ENCODE assay signal across 15 cellular contexts in the genomic region with DNA sequence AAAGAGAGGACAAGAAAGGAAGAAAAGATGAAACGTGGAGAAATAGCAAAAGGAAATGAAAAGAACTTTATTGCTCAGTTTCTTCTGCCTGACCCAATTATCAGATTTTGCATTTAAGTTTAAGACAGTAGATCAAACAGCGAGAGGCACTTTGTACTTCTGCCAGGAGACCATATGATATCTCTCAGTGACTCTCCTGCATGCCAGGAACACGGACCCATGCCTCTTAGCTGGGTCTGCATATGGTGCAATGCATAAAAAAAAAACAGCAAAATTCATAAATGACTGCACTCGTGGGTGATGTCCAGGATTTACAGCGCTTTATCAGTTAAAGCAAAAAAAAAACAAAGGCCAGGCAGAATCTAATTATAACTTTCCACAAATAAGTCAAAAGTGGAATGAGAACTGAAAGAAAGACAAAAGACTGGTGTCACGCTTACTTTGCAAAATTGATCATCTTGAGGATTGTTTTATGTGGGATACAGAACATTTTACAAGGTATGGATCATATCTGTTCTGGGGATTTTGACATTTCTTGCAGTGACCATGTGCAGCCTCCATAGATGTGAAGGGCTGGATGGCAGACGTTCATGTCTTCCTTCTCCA.
DNase-seq lines count a peak whose midpoint lies in the region; ATAC-seq lines count a peak whose summit lies in the region.
"Had no signal": no experiment of that assay in that cellular context is flagged by ENCODE, and none has a peak within 500 bp of the region (broad histone marks: within the 10 kb centered on the region; RNA-seq: fewer than 3 reads in every experiment).

No MANE protein-coding gene starts in this region.

- H3K9me3 Mint-ChIP-seq in activated T-cell treated with anti-CD3 and anti-CD28 coated beads, Interleukin-2, amount 50 U/mL, for 72 hours, result no peaks in the 10 kb centered on the region
- no peaks in the 10 kb centered on the region for H3K9me3 Mint-ChIP-seq in activated naive CD8-positive, alpha-beta T cell treated with anti-CD3 and anti-CD28 coated beads, Interleukin-2, amount 10 ng/mL, durations not matched to agents 7 days and 5 days
- H3K9me3 Mint-ChIP-seq in stimulated activated memory B cell treated with anti-CD40 and anti-IgM and Interleukin-4, amounts not matched to agents 10 μg/mL and 1 μg/mL and 100 μg/mL, for 72 hours, result no peaks in the 10 kb centered on the region

- peak overlapping the region; percentile 88 to 89 for H3K4me3 Mint-ChIP-seq in activated T-cell treated with anti-CD3 and anti-CD28 coated beads, Interleukin-2, amount 50 U/mL, for 72 hours
- peak overlapping the region; percentile 57 for H3K4me3 Mint-ChIP-seq in activated naive CD8-positive, alpha-beta T cell treated with anti-CD3 and anti-CD28 coated beads, Interleukin-2, amount 10 ng/mL, durations not matched to agents 7 days and 5 days
- peak overlapping the region; percentile 44 for H3K4me3 Mint-ChIP-seq in stimulated activated memory B cell treated with anti-CD40 and anti-IgM and Interleukin-4, amounts not matched to agents 10 μg/mL and 1 μg/mL and 100 μg/mL, for 72 hours

- no peaks in the 10 kb centered on the region for H3K9me3 ChIP-seq in KOPT-K1 (ENCODE audit: insufficient read depth, low read length, poor library complexity, severe bottlenecking)

- POLR2A ChIA-PET in activated naive CD8-positive, alpha-beta T cell treated with anti-CD3 and anti-CD28 coated beads, Interleukin-2, amount 10 ng/mL, durations not matched to agents 7 days and 5 days (lab: Charles Lee), result no interaction called here

- H3K27ac Mint-ChIP-seq in activated T-cell treated with anti-CD3 and anti-CD28 coated beads, Interleukin-2, amount 50 U/mL, for 72 hours, result peak overlapping the region; percentile 96
- H3K27ac Mint-ChIP-seq in activated naive CD8-positive, alpha-beta T cell treated with anti-CD3 and anti-CD28 coated beads, Interleukin-2, amount 10 ng/mL, durations not matched to agents 7 days and 5 days, result peak overlapping the region; percentile 9
- H3K27ac Mint-ChIP-seq in stimulated activated memory B cell treated with anti-CD40 and anti-IgM and Interleukin-4, amounts not matched to agents 10 μg/mL and 1 μg/mL and 100 μg/mL, for 72 hours, result peak overlapping the region; percentile 92

- peaks cover 2% of the 10 kb centered on the region in 2 donors for H3K36me3 Mint-ChIP-seq in activated T-cell treated with anti-CD3 and anti-CD28 coated beads, Interleukin-2, amount 50 U/mL, for 72 hours (ENCODE audit: insufficient read depth in 2 of 2)
- peaks cover 2% of the 10 kb centered on the region for H3K36me3 Mint-ChIP-seq in activated naive CD8-positive, alpha-beta T cell treated with anti-CD3 and anti-CD28 coated beads, Interleukin-2, amount 10 ng/mL, durations not matched to agents 7 days and 5 days
- peaks cover 44% of the 10 kb centered on the region for H3K36me3 Mint-ChIP-seq in stimulated activated memory B cell treated with anti-CD40 and anti-IgM and Interleukin-4, amounts not matched to agents 10 μg/mL and 1 μg/mL and 100 μg/mL, for 72 hours

- H3K36me3 ChIP-seq in KOPT-K1 (ENCODE audit: insufficient read depth, low read length), result peaks cover 49% of the 10 kb centered on the region

- peaks cover 96% of the 10 kb centered on the region for H3K4me1 Mint-ChIP-seq in activated T-cell treated with anti-CD3 and anti-CD28 coated beads, Interleukin-2, amount 50 U/mL, for 72 hours (ENCODE audit: low read depth)
- peaks cover 46% of the 10 kb centered on the region for H3K4me1 Mint-ChIP-seq in activated naive CD8-positive, alpha-beta T cell treated with anti-CD3 and anti-CD28 coated beads, Interleukin-2, amount 10 ng/mL, durations not matched to agents 7 days and 5 days
- peaks cover 70% of the 10 kb centered on the region for H3K4me1 Mint-ChIP-seq in stimulated activated memory B cell treated with anti-CD40 and anti-IgM and Interleukin-4, amounts not matched to agents 10 μg/mL and 1 μg/mL and 100 μg/mL, for 72 hours

- peak in 1 of 2 donors; percentile 6 for ATAC-seq in activated T-cell treated with anti-CD3 and anti-CD28 coated beads, Interleukin-2, amount 50 U/mL, for 72 hours (replicated peaks in 1 of 2)
- no peak for ATAC-seq in activated naive CD8-positive, alpha-beta T cell treated with anti-CD3 and anti-CD28 coated beads, Interleukin-2, amount 10 ng/mL, durations not matched to agents 7 days and 5 days (ENCODE audit: low read depth)
- ATAC-seq in stimulated activated memory B cell treated with anti-CD40 and anti-IgM and Interleukin-4, amounts not matched to agents 10 μg/mL and 1 μg/mL and 100 μg/mL, for 72 hours, result no peak

- H3K27me3 Mint-ChIP-seq in activated T-cell treated with anti-CD3 and anti-CD28 coated beads, Interleukin-2, amount 50 U/mL, for 72 hours (ENCODE audit: low read depth), result peaks cover 5% of the 10 kb centered on the region
- H3K27me3 Mint-ChIP-seq in activated naive CD8-positive, alpha-beta T cell treated with anti-CD3 and anti-CD28 coated beads, Interleukin-2, amount 10 ng/mL, durations not matched to agents 7 days and 5 days, result peaks cover 43% of the 10 kb centered on the region
- no peaks in the 10 kb centered on the region for H3K27me3 Mint-ChIP-seq in stimulated activated memory B cell treated with anti-CD40 and anti-IgM and Interleukin-4, amounts not matched to agents 10 μg/mL and 1 μg/mL and 100 μg/mL, for 72 hours

- H3K27ac ChIP-seq in KOPT-K1 (ENCODE audit: low read depth, low read length, poor library complexity, severe bottlenecking), result peak overlapping the region; percentile 63
- H3K27ac ChIP-seq: epithelial cell of prostate, parathyroid adenoma had no signal

- DNase-seq in activated T-cell treated with anti-CD3 and anti-CD28 coated beads, Interleukin-2, amount 50 U/mL, for 72 hours, result no peak
- no peak for DNase-seq in activated T-cell treated with anti-CD3 and anti-CD28 coated beads, Interleukin-2, amount 50 U/mL, for 48 hours
- DNase-seq in activated naive CD8-positive, alpha-beta T cell treated with anti-CD3 and anti-CD28 coated beads, Interleukin-2, amount 10 ng/mL, durations not matched to agents 7 days and 5 days, result no peak
- DNase-seq in midbrain (lab: John Stamatoyannopoulos, UW), result no peak
- DNase-seq in kidney glomerular epithelial cell (lab: John Stamatoyannopoulos, UW), result no peak
- DNase-seq in EL, result no peak
- DNase-seq: amniotic stem cell, DMS79 treated with DMSO at 0.1 percent for 48 hours, HCEC 1CT, head of caudate nucleus, NCI-H1436 had no signal

Comparison
In these comparisons a context has a peak if more than half of its experiments do, and no peak if none do; other contexts are left out.
1. H3K27ac Mint-ChIP-seq: peak in every context shown above with its lines; median percentile 96 in activated T-cell treated with anti-CD3 and anti-CD28 coated beads, Interleukin-2, amount 50 U/mL, for 72 hours; 92 in stimulated activated memory B cell treated with anti-CD40 and anti-IgM and Interleukin-4, amounts not matched to agents 10 μg/mL and 1 μg/mL and 100 μg/mL, for 72 hours; 9 in activated naive CD8-positive, alpha-beta T cell treated with anti-CD3 and anti-CD28 coated beads, Interleukin-2, amount 10 ng/mL, durations not matched to agents 7 days and 5 days.